16 cellular contexts compared by ENCODE assay signal in genomic region chr3:120481056-120481455, GRCh38. TPM values are rescaled to one million over a fixed set of nuclear protein-coding genes. Genes with fewer than 3 reads are reported as not detected.
DNase-seq lines count a peak whose midpoint lies in the region; FAIRE-seq and TF ChIP-seq lines count a peak whose summit lies in the region.
"Had no signal": no experiment of that assay in that cellular context is flagged by ENCODE, and none has a peak within 500 bp of the region (broad histone marks: within the 10 kb centered on the region; RNA-seq: fewer than 3 reads in every experiment).

No MANE protein-coding gene starts in this region.

- DNase-seq in NOMO-1 treated with DMSO at 0.1 percent for 48 hours (lab: John Stamatoyannopoulos, UW; ENCODE audit: unreplicated experiment) (peak; percentile 5), NOMO-1 treated with dmso at 0.1 percent for 144 hours (lab: John Stamatoyannopoulos, UW; ENCODE audit: unreplicated experiment) (no peak), NB4 (ENCODE audit: low read depth) (peak; percentile 10), bronchial epithelial cell (ENCODE audit: low read depth) (no peak), GF-D8 (lab: John Stamatoyannopoulos, UW) (no peak), amygdala (lab: John Stamatoyannopoulos, UW) (no peak), NCI-H2227 (lab: John Stamatoyannopoulos, UW; ENCODE audit: unreplicated experiment) (no peak)
- DNase-seq: 8988T; AML-193; Caco-2; CD8-positive, alpha-beta memory T cell; DMS53; H9 had no signal

- no peak for TF ChIP-seq POLR2A in NB4 (IDR thresholded peaks at IDR 0.05; ENCODE audit: extremely low read depth, insufficient read length)

- peak; percentile 7 for FAIRE-seq in bronchial epithelial cell (lab: Jason Lieb, UNC)
- FAIRE-seq: GM12878 had no signal

- no peaks in the 10 kb centered on the region for H3K36me3 ChIP-seq in bronchial epithelial cell (ENCODE audit: control insufficient read depth, insufficient read depth, low read length)
- H3K36me3 ChIP-seq: BLaER1 had no signal

- H3K27me3 ChIP-seq in bronchial epithelial cell (ENCODE audit: control insufficient read depth, insufficient read depth, low read length) = no peaks in the 10 kb centered on the region
- H3K27me3 ChIP-seq: BLaER1 had no signal

- TF ChIP-seq CTCF in NB4 (IDR thresholded peaks at IDR 0.05; ENCODE audit: low read depth, low read length) (no peak), bronchial epithelial cell (IDR thresholded peaks at IDR 0.05; ENCODE audit: insufficient read depth, low read length, severe bottlenecking) (no peak)

- H3K4me3 ChIP-seq in NB4 (ENCODE audit: low read depth, low read length) (no peak overlapping the region), bronchial epithelial cell (ENCODE audit: low read depth, low read length) (no peak overlapping the region)
- H3K4me3 ChIP-seq: BLaER1, GM12878, GM23338 had no signal

RNA-seq across cellular contexts. Expression of gene FSTL1, which starts 30.3 kb away (rescaled TPM):
- total RNA-seq in bronchial epithelial cell = 45.3 and 45.6 TPM in 2 replicates

Comparison
In these comparisons a context has a peak if more than half of its experiments do, and no peak if none do; other contexts are left out.
1. DNase-seq: peak in NOMO-1 treated with DMSO at 0.1 percent for 48 hours (single experiment) and NB4 (single experiment); none in NOMO-1 treated with dmso at 0.1 percent for 144 hours (single experiment), bronchial epithelial cell (single experiment), GF-D8 (single experiment), amygdala (0 of 56) and NCI-H2227 (single experiment).